Comparison of ENCODE assay signal across 30 cellular contexts in the genomic region with DNA sequence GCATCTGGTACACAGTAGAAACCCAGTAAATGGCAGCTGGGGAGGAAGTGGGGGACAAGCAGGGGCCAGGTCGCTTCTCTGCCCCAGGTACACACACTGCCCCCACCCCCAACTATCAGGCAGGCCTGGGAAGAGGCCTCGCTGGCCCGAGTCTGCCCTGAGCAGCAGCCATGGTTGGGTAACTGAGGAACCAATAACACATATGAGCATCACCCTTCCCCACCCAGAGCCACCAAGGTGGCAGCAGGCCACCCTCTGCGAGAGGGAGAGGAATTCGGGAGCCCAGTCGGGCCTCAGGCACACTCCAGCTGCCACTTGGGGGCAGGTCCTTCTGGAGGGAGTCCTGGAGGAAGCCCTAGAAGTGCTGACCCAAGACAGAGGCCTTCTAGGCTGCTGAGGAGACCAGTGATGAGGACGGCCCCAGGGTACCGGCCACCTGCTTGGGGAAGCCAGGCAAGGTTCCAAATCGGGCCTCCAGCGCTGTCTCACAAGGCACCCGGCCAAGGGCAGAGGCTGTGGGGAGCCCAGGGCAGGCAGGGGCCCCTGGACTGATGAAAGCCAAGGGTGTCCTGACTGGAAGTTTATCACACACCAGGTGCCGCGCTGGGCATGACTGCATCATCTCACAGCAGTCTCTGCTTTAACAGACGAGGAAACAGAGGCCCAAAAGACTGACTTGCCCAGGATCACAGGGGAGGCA. TPM values are rescaled to one million over a fixed set of nuclear protein-coding genes. Genes with fewer than 3 reads are reported as not detected.
DNase-seq lines count a peak whose midpoint lies in the region; ATAC-seq and TF ChIP-seq lines count a peak whose summit lies in the region.
"Had no signal": no experiment of that assay in that cellular context is flagged by ENCODE, and none has a peak within 500 bp of the region (broad histone marks: within the 10 kb centered on the region; RNA-seq: fewer than 3 reads in every experiment).

No MANE protein-coding gene starts in this region.

- no peak overlapping the region for H2AFZ ChIP-seq in neuronal stem cell (ENCODE audit: low read length)
- H2AFZ ChIP-seq: GM23338 had no signal

- no peak overlapping the region for H2BK120ac ChIP-seq in neuronal stem cell (ENCODE audit: low read depth, low read length)

- H3K18ac ChIP-seq in neuronal stem cell (ENCODE audit: low read length): no peak overlapping the region

- H3K4me3 Mint-ChIP-seq in T-helper 17 cell: no peak overlapping the region
- H3K4me3 Mint-ChIP-seq: activated CD8-positive, alpha-beta memory T cell treated with anti-CD3 and anti-CD28 coated beads, Interleukin-2, amount 10 ng/mL, durations not matched to agents 7 days and 5 days; activated naive CD8-positive, alpha-beta T cell treated with anti-CD3 and anti-CD28 coated beads, Interleukin-2, amount 10 ng/mL, durations not matched to agents 7 days and 5 days; activated T-cell treated with anti-CD3 and anti-CD28 coated beads, Interleukin-2, amount 50 U/mL, for 4 hours; CD4-positive, alpha-beta memory T cell; dendritic cell treated with granulocyte-macrophage colony-stimulating factor and Interleukin-4, amounts not matched to agents 40 ng/mL and 50 ng/mL, for 4 days; endodermal cell; GM23338; HFFc6 had no signal

- H3K4me2 ChIP-seq in neuronal stem cell (ENCODE audit: insufficient read depth, low read length, poor library complexity, severe bottlenecking): no peak overlapping the region
- H3K4me2 ChIP-seq: GM23338, KMS-11 had no signal

- H3K27me3 ChIP-seq in left ventricle myocardium inferior (ENCODE audit: low read depth) (no peaks in the 10 kb centered on the region), neuronal stem cell (ENCODE audit: control insufficient read depth in 3 of 3, insufficient read depth in 3 of 3, low read depth in 1 of 3, low read length in 3 of 3) (no peaks in the 10 kb centered on the region)
- H3K27me3 ChIP-seq: left lung, MG63, testis had no signal

- H3K4me1 ChIP-seq in left ventricle myocardium inferior (peaks cover 71% of the 10 kb centered on the region), neuronal stem cell (ENCODE audit: control insufficient read depth in 2 of 2, insufficient read depth in 1 of 2, low read depth in 1 of 2, low read length in 2 of 2) (no peaks in the 10 kb centered on the region)
- H3K4me1 ChIP-seq: left lung, testis had no signal

- peak overlapping the region; percentile 11 for H3K27ac Mint-ChIP-seq in T-helper 17 cell
- H3K27ac Mint-ChIP-seq: activated CD8-positive, alpha-beta memory T cell treated with anti-CD3 and anti-CD28 coated beads, Interleukin-2, amount 10 ng/mL, durations not matched to agents 7 days and 5 days; endodermal cell; HFFc6 had no signal

- peak overlapping the region; percentile 65 for H2BK12ac ChIP-seq in neuronal stem cell (ENCODE audit: low read length)

- no peak overlapping the region for H3K9ac ChIP-seq in neuronal stem cell (ENCODE audit: low read depth, low read length, poor library complexity)
- H3K9ac ChIP-seq: KMS-11 had no signal

- peaks cover 4% of the 10 kb centered on the region for H3K36me3 Mint-ChIP-seq in T-helper 17 cell (ENCODE audit: low read depth)

- no peak for TF ChIP-seq CTCF in left ventricle myocardium inferior (IDR thresholded peaks at IDR 0.05; ENCODE audit: borderline replicate concordance)

- H3K36me3 ChIP-seq in left ventricle myocardium inferior (peaks cover 72% of the 10 kb centered on the region), neuronal stem cell (replicated peaks in 1 of 2; ENCODE audit: control insufficient read depth in 2 of 2, insufficient read depth in 2 of 2, low read length in 2 of 2) (peaks cover 11 to 59% of the 10 kb centered on the region in 2 donors)

- H3K27ac ChIP-seq in left ventricle myocardium inferior (replicated peaks) (peak overlapping the region; percentile 39), neuronal stem cell (replicated peaks; ENCODE audit: low read length) (no peak overlapping the region)
- H3K27ac ChIP-seq: KMS-11, left lung, SK-N-MC, testis had no signal

- H2AK5ac ChIP-seq in neuronal stem cell (ENCODE audit: low read depth, low read length): no peak overlapping the region

- no peak overlapping the region for H3K23ac ChIP-seq in neuronal stem cell (ENCODE audit: low read depth, low read length, poor library complexity)

- H2BK15ac ChIP-seq in neuronal stem cell (ENCODE audit: low read length): no peak overlapping the region

- H3K14ac ChIP-seq in neuronal stem cell (ENCODE audit: low read length): no peak overlapping the region

- H4K91ac ChIP-seq in neuronal stem cell (ENCODE audit: low read depth, low read length, poor library complexity): no peak overlapping the region

- no peak overlapping the region for H3K4ac ChIP-seq in neuronal stem cell (ENCODE audit: low read length)

- H3K4me3 ChIP-seq in left ventricle myocardium inferior (no peak overlapping the region), neuronal stem cell (ENCODE audit: low read length in 2 of 2) (no peak overlapping the region)
- H3K4me3 ChIP-seq: GM23338, left lung, MG63, SK-N-MC, testis had no signal

- no peak overlapping the region for H4K8ac ChIP-seq in neuronal stem cell (ENCODE audit: low read depth, low read length)

- H2BK5ac ChIP-seq in neuronal stem cell (ENCODE audit: low read length): no peak overlapping the region

- intact Hi-C loops in left ventricle myocardium inferior (cut with micrococcal nuclease) (no loop called here), Right ventricle myocardium superior (cut with DNase I) (no loop called here)

- no CpG with 5 or more reads among the region's 14 CpGs for WGBS in neuronal stem cell (ENCODE audit: extremely low coverage in 2 of 2, insufficient read length in 2 of 2, insufficient replicate concordance in 1 of 2), 2 donors

- H3K79me1 ChIP-seq in neuronal stem cell (ENCODE audit: low read depth, low read length): peaks cover 14% of the 10 kb centered on the region

- H3K9me3 ChIP-seq in left ventricle myocardium inferior (replicated peaks): no peaks in the 10 kb centered on the region
- H3K9me3 ChIP-seq in T-helper 17 cell (ENCODE audit: control insufficient read depth, low read length, poor library complexity, severe bottlenecking): no peaks in the 10 kb centered on the region
- no peaks in the 10 kb centered on the region for H3K9me3 ChIP-seq in neuronal stem cell (replicated peaks in 1 of 2; ENCODE audit: control insufficient read depth in 2 of 2, insufficient read depth in 1 of 2, low read depth in 1 of 2, low read length in 2 of 2)
- H3K9me3 ChIP-seq: left lung, MG63, testis had no signal

- no peak for DNase-seq in left ventricle myocardium inferior
- DNase-seq in Right ventricle myocardium superior: no peak
- no peak for DNase-seq in T-helper 17 cell
- DNase-seq in neuronal stem cell (ENCODE audit: low spot score): no peak
- DNase-seq in NCI-H526 (lab: John Stamatoyannopoulos, UW): no peak
- DNase-seq: activated CD8-positive, alpha-beta memory T cell treated with anti-CD3 and anti-CD28 coated beads, Interleukin-2, amount 10 ng/mL, durations not matched to agents 7 days and 5 days; activated gamma-delta T cell; activated naive CD8-positive, alpha-beta T cell treated with anti-CD3 and anti-CD28 coated beads, Interleukin-2, amount 10 ng/mL, durations not matched to agents 7 days and 5 days; activated T-cell treated with anti-CD3 and anti-CD28 coated beads, Interleukin-2, amount 50 U/mL, for 4 hours; AML-193; central memory CD4-positive, alpha-beta T cell; endodermal cell; HFFc6; mesendoderm; MG63; RPMI8226; stimulated activated naive CD4-positive, alpha-beta T cell; T-helper 1 cell; testis had no signal

- H3K27me3 Mint-ChIP-seq in T-helper 17 cell: no peaks in the 10 kb centered on the region
- H3K27me3 Mint-ChIP-seq: activated CD8-positive, alpha-beta memory T cell treated with anti-CD3 and anti-CD28 coated beads, Interleukin-2, amount 10 ng/mL, durations not matched to agents 7 days and 5 days; activated naive CD8-positive, alpha-beta T cell treated with anti-CD3 and anti-CD28 coated beads, Interleukin-2, amount 10 ng/mL, durations not matched to agents 7 days and 5 days; CD4-positive, alpha-beta memory T cell; dendritic cell treated with granulocyte-macrophage colony-stimulating factor and Interleukin-4, amounts not matched to agents 40 ng/mL and 50 ng/mL, for 4 days had no signal

- ATAC-seq in Right ventricle myocardium superior (ENCODE audit: poor library complexity) (no peak), T-helper 17 cell (no peak), HG03039 (IDR thresholded peaks at IDR 0.05; ENCODE audit: unreplicated experiment) (no peak), GM19023 (IDR thresholded peaks at IDR 0.05; ENCODE audit: unreplicated experiment) (no peak)
- ATAC-seq: activated CD8-positive, alpha-beta memory T cell treated with anti-CD3 and anti-CD28 coated beads, Interleukin-2, amount 10 ng/mL, durations not matched to agents 7 days and 5 days; activated T-cell treated with anti-CD3 and anti-CD28 coated beads, Interleukin-2, amount 50 U/mL, for 4 hours; GM23338; left lung had no signal

- H3K4me1 Mint-ChIP-seq in T-helper 17 cell: peaks cover 9% of the 10 kb centered on the region
- H3K4me1 Mint-ChIP-seq: activated naive CD8-positive, alpha-beta T cell treated with anti-CD3 and anti-CD28 coated beads, Interleukin-2, amount 10 ng/mL, durations not matched to agents 7 days and 5 days; endodermal cell had no signal

RNA-seq across cellular contexts. Expression of gene KPTN, which starts 14.0 kb away (rescaled TPM):
- total RNA-seq in left ventricle myocardium inferior (10.9 TPM), Right ventricle myocardium superior (8.4 TPM), T-helper 17 cell (1 to 10 TPM; 3.5 to 6.3 TPM)
- 17.3 TPM for polyA plus RNA-seq in neuronal stem cell (2013, experiment 1 of 2)
- polyA plus RNA-seq in neuronal stem cell (2013, experiment 2 of 2): 17.4 TPM

RNA-seq across cellular contexts. Expression of gene NAPA, which starts 16.9 kb away (rescaled TPM):
- total RNA-seq in left ventricle myocardium inferior (120 TPM), Right ventricle myocardium superior (113 TPM), T-helper 17 cell (100 to 1,000 TPM; 124 to 133 TPM)
- 50.2 TPM for polyA plus RNA-seq in neuronal stem cell (2013, experiment 1 of 2)
- 49.4 TPM for polyA plus RNA-seq in neuronal stem cell (2013, experiment 2 of 2)

RNA-seq across cellular contexts. Expression of gene SLC8A2, which starts 26.3 kb away (rescaled TPM):
- total RNA-seq in left ventricle myocardium inferior: 0.30 TPM
- total RNA-seq in Right ventricle myocardium superior: 0.11 TPM
- not detected for total RNA-seq in T-helper 17 cell
- 4.7 TPM for polyA plus RNA-seq in neuronal stem cell (2013, experiment 1 of 2)
- polyA plus RNA-seq in neuronal stem cell (2013, experiment 2 of 2): 5.5 TPM
- total RNA-seq: CD4-positive, alpha-beta memory T cell; HFFc6; HT1080; myocyte; pulmonary artery endothelial cell had no signal
- polyA plus RNA-seq: CD4-positive, alpha-beta memory T cell had no signal
